ENCODE assay signal across 11 cellular contexts in genomic region chr2:201798919-201799285, GRCh38. TPM values are rescaled to one million over a fixed set of nuclear protein-coding genes. Genes with fewer than 3 reads are reported as not detected.
DNase-seq lines count a peak whose midpoint lies in the region; ATAC-seq and TF ChIP-seq lines count a peak whose summit lies in the region.
"Not testable (repeated sequence)": the region's sequence is repeated elsewhere in the genome, so short reads cannot be mapped to it uniquely, and the experiment has no call there.
"Had no signal": no experiment of that assay in that cellular context is flagged by ENCODE, and none has a peak within 500 bp of the region (broad histone marks: within the 10 kb centered on the region; RNA-seq: fewer than 3 reads in every experiment).

No MANE protein-coding gene starts in this region.

- TF ChIP-seq CTCF in Calu3 (IDR thresholded peaks at IDR 0.05; ENCODE audit: unreplicated experiment): not testable (repeated sequence)
- TF ChIP-seq CTCF in GM23338 (conservative IDR thresholded peaks at IDR 0.05; ENCODE audit: low read depth in 2 of 2): peak; percentile 59 to 86
- peak; percentile 42 for TF ChIP-seq CTCF in MM.1S (IDR thresholded peaks at IDR 0.05; ENCODE audit: low read length)
- TF ChIP-seq CTCF in PC-9 (conservative IDR thresholded peaks at IDR 0.05): peak; percentile 28; the same call in 1 of the 2 replicates
- peak; percentile 65 for TF ChIP-seq CTCF in astrocyte of the cerebellum (IDR thresholded peaks at IDR 0.05; ENCODE audit: low read depth, low read length, missing control alignments)
- peak; percentile 58 for TF ChIP-seq CTCF in fibroblast of mammary gland (conservative IDR thresholded peaks at IDR 0.05; ENCODE audit: control insufficient read depth, insufficient read depth, low read depth, low read length)

- not testable (repeated sequence) for H3K4me3 Mint-ChIP-seq in Calu3 (ENCODE audit: low read depth, unreplicated experiment); GM23338

- H4K5ac ChIP-seq in mesendoderm (ENCODE audit: low read length): not testable (repeated sequence)

- H2AK5ac ChIP-seq in mesendoderm (ENCODE audit: low read length): not testable (repeated sequence)

- H2BK120ac ChIP-seq in mesendoderm (ENCODE audit: low read depth, low read length): not testable (repeated sequence)

- H3K79me2 ChIP-seq in GM23338 (replicated peaks; ENCODE audit: insufficient read depth); MM.1S (ENCODE audit: low read length); PC-9 (ENCODE audit: low read depth); mesendoderm (ENCODE audit: control insufficient read depth, insufficient read depth, low read length): not testable (repeated sequence)

- H3F3A ChIP-seq in GM23338 (replicated peaks; ENCODE audit: low read depth); MM.1S (ENCODE audit: insufficient read depth, low read length): not testable (repeated sequence)
- H3F3A ChIP-seq in PC-9 (ENCODE audit: insufficient read depth, low read depth): peaks cover 23% of the 10 kb centered on the region

- CTCF ChIA-PET in Calu3 (lab: Charles Lee): interaction anchor here (0.7 kb wide), 1 partner anchor 22 kb away, joined by 6 read pairs; no protein-coding TSS in a partner anchor
- CTCF ChIA-PET in PC-9 (lab: Charles Lee): not testable (repeated sequence)

- H3K4me3 ChIP-seq in GM23338; MM.1S (ENCODE audit: low read length); astrocyte of the cerebellum (ENCODE audit: low read depth, low read length); fibroblast of mammary gland (ENCODE audit: control insufficient read depth, low read depth, low read length); mesendoderm (ENCODE audit: low read length): not testable (repeated sequence)
- H3K4me3 ChIP-seq in PC-9: peak overlapping the region; percentile 10; the same call in 1 of the 2 replicates

- H3K36me3 ChIP-seq in GM23338 (ENCODE audit: insufficient read depth); MM.1S (replicated peaks; ENCODE audit: insufficient read depth, low read length); PC-9 (ENCODE audit: low read depth); mesendoderm (ENCODE audit: control insufficient read depth, insufficient read depth, low read length): not testable (repeated sequence)

- H3K4ac ChIP-seq in mesendoderm (ENCODE audit: low read depth, low read length): not testable (repeated sequence)

- H4K20me1 ChIP-seq in GM23338 (replicated peaks; ENCODE audit: insufficient read depth); MM.1S (ENCODE audit: insufficient read depth, low read length); PC-9 (ENCODE audit: insufficient read depth): not testable (repeated sequence)

- peak overlapping the region; percentile 44 for H3K27ac Mint-ChIP-seq in Calu3 (ENCODE audit: unreplicated experiment)
- H3K27ac Mint-ChIP-seq in GM23338: not testable (repeated sequence)

- not testable (repeated sequence) for H3K18ac ChIP-seq in mesendoderm (ENCODE audit: low read length)

- H3K4me2 ChIP-seq in GM23338; MM.1S (ENCODE audit: low read depth, low read length); mesendoderm (ENCODE audit: low read length): not testable (repeated sequence)
- H3K4me2 ChIP-seq in PC-9: peak overlapping the region; percentile 54

- not testable (repeated sequence) for H3K23ac ChIP-seq in mesendoderm (ENCODE audit: low read length)

- peak; percentile 78 for ATAC-seq in GM23338

- H3K27ac ChIP-seq in GM23338 (ENCODE audit: low read depth); MM.1S (ENCODE audit: low read length); mesendoderm (ENCODE audit: low read depth, low read length): not testable (repeated sequence)
- H3K27ac ChIP-seq in PC-9: peak overlapping the region; percentile 82

- H3K79me1 ChIP-seq in mesendoderm (ENCODE audit: low read length): not testable (repeated sequence)

- peak; percentile 18 for DNase-seq in Calu3
- peak; percentile 54 for DNase-seq in GM23338 (ENCODE audit: low spot score)
- peak; percentile 38 for DNase-seq in MM.1S
- DNase-seq in PC-9; astrocyte of the cerebellum (ENCODE audit: low read depth): not testable (repeated sequence)
- DNase-seq in fibroblast of mammary gland (ENCODE audit: low read depth): peak; percentile 61
- peak; percentile 68 for DNase-seq in mesendoderm

- POLR2A ChIA-PET in PC-9 (lab: Charles Lee; ENCODE audit: unreplicated experiment): not testable (repeated sequence)

- not testable (repeated sequence) for H3K9me3 ChIP-seq in MM.1S (replicated peaks; ENCODE audit: insufficient read depth, low read length); PC-9 (ENCODE audit: insufficient read depth, low read depth)

- not testable (repeated sequence) for H3K27me3 ChIP-seq in GM23338 (ENCODE audit: insufficient read depth); MM.1S (replicated peaks; ENCODE audit: insufficient read depth, low read length); PC-9 (ENCODE audit: insufficient read depth, low read depth); mesendoderm (ENCODE audit: insufficient read depth, low read length, poor library complexity)

- peaks cover 23% of the 10 kb centered on the region for H3K4me1 Mint-ChIP-seq in Calu3 (ENCODE audit: low read depth, unreplicated experiment)
- H3K4me1 Mint-ChIP-seq in GM23338: not testable (repeated sequence)

- H3K9me3 Mint-ChIP-seq in Calu3 (ENCODE audit: low read depth, unreplicated experiment); GM23338: not testable (repeated sequence)

- BruUV-seq in Calu3 (replicated peaks; lab: Mats Ljungman, UMichigan); PC-9 (replicated peaks; lab: Mats Ljungman, UMichigan): not testable (repeated sequence)

- not testable (repeated sequence) for H3K27me3 Mint-ChIP-seq in Calu3 (ENCODE audit: unreplicated experiment); GM23338 (ENCODE audit: insufficient read depth, low read depth, poor library complexity)

- H3K9ac ChIP-seq in MM.1S (ENCODE audit: low read length); mesendoderm (ENCODE audit: low read length): not testable (repeated sequence)

- H4K8ac ChIP-seq in mesendoderm (ENCODE audit: low read depth, low read length): not testable (repeated sequence)

- H3K56ac ChIP-seq in mesendoderm (ENCODE audit: low read length): not testable (repeated sequence)

- not testable (repeated sequence) for H2BK15ac ChIP-seq in mesendoderm (replicated peaks; ENCODE audit: low read depth)

- not testable (repeated sequence) for H3K4me1 ChIP-seq in GM23338 (ENCODE audit: insufficient read depth); mesendoderm (ENCODE audit: control insufficient read depth, low read depth, low read length)
- H3K4me1 ChIP-seq in MM.1S (ENCODE audit: low read length) (peaks cover 12% of the 10 kb centered on the region), PC-9 (replicated peaks; ENCODE audit: insufficient read depth) (peaks cover 28% of the 10 kb centered on the region)

- H3K9me2 ChIP-seq in GM23338 (ENCODE audit: insufficient read depth); MM.1S (replicated peaks; ENCODE audit: insufficient read depth, low read length); PC-9 (ENCODE audit: insufficient read depth): not testable (repeated sequence)

- not testable (repeated sequence) for H2AFZ ChIP-seq in GM23338; MM.1S (ENCODE audit: low read length); PC-9

- H3K36me3 Mint-ChIP-seq in Calu3 (ENCODE audit: insufficient read depth, unreplicated experiment); GM23338 (ENCODE audit: low read depth): not testable (repeated sequence)

- no CpG with 5 or more reads among the region's 2 CpGs for WGBS in mesendoderm (ENCODE audit: extremely low coverage, insufficient coverage, low lambda C conversion rate)

- H2BK5ac ChIP-seq in mesendoderm (ENCODE audit: low read length): not testable (repeated sequence)

- in situ Hi-C loops in astrocyte of the cerebellum (cut with HindIII; ENCODE audit: low sequenced_read_pairs): not testable (repeated sequence)

- intact Hi-C loops in Calu3 (cut with micrococcal nuclease; ENCODE audit: unreplicated experiment) (loop anchor here (1.0 to 10.0 kb wide), 7 partner anchors 33 to 496 kb away; no protein-coding TSS in a partner anchor), PC-9 (cut with micrococcal nuclease; ENCODE audit: unreplicated experiment) (loop anchor here (1.0 to 2.0 kb wide), 2 partner anchors 55 to 236 kb away; no protein-coding TSS in a partner anchor)

RNA-seq across cellular contexts. Expression of gene CDK15, which starts 7.4 kb away (rescaled TPM):
- total RNA-seq in Calu3 (2022): not detected in 2 replicates
- not detected in 2 replicates for total RNA-seq in GM23338 (2014; rRNA removed; shearing (Covaris generic))
- polyA plus RNA-seq in GM23338 (2016; fragmentation: Nextera tagmentation; extraction: Ambion mirVana): 0.16 and 0.27 TPM in 2 replicates
- total RNA-seq in PC-9 (2021): not detected in 2 replicates
- 0.04 TPM for polyA plus RNA-seq in mesendoderm (2013, experiment 1 of 2)
- polyA plus RNA-seq in mesendoderm (2013, experiment 2 of 2): 0.07 TPM
- total RNA-seq: activated CD4-positive, alpha-beta T cell treated with anti-CD3 and anti-CD28 coated beads, Interleukin-2, amount 10 ng/mL, durations not matched to agents 24 days and 14 days; activated naive CD4-positive, alpha-beta T cell treated with anti-CD3 and anti-CD28 coated beads for 36 hours; CD4-positive, alpha-beta memory T cell; mononuclear cell had no signal
- polyA plus RNA-seq: CD4-positive, alpha-beta memory T cell had no signal

RNA-seq across cellular contexts. Expression of gene ALS2, which starts 18.2 kb away (rescaled TPM):
- total RNA-seq in Calu3 (2022): 25.4 and 29.0 TPM in 2 replicates
- 35.3 and 43.3 TPM in 2 replicates for total RNA-seq in GM23338 (2014; rRNA removed; shearing (Covaris generic))
- 9.6 and 9.9 TPM in 2 replicates for polyA plus RNA-seq in GM23338 (2016; fragmentation: Nextera tagmentation; extraction: Ambion mirVana)
- total RNA-seq in PC-9 (2021): 27.2 and 27.6 TPM in 2 replicates
- 20.7 TPM for polyA plus RNA-seq in mesendoderm (2013, experiment 1 of 2)
- polyA plus RNA-seq in mesendoderm (2013, experiment 2 of 2): 20.9 TPM
